18 cellular contexts compared by ENCODE assay signal in genomic region chrX:13620202-13620601, GRCh38. TPM values are rescaled to one million over a fixed set of nuclear protein-coding genes. Genes with fewer than 3 reads are reported as not detected.
"Had no signal": no experiment of that assay in that cellular context is flagged by ENCODE, and none has a peak within 500 bp of the region (broad histone marks: within the 10 kb centered on the region; RNA-seq: fewer than 3 reads in every experiment).

No MANE protein-coding gene starts in this region.

- FAIRE-seq: small intestine, TTC549 had no signal

- ATAC-seq: activated CD8-positive, alpha-beta memory T cell treated with anti-CD3 and anti-CD28 coated beads, Interleukin-2, amount 10 ng/mL, durations not matched to agents 7 days and 5 days; activated naive CD4-positive, alpha-beta T cell treated with anti-CD3 and anti-CD28 coated beads, Interleukin-2, amount 50 U/mL, for 72 hours; mucosa of descending colon; naive thymus-derived CD8-positive, alpha-beta T cell; stimulated activated memory B cell treated with anti-CD40 and anti-IgM and Interleukin-4, amounts not matched to agents 10 μg/mL and 1 μg/mL and 100 μg/mL, for 72 hours had no signal

- H3K4me3 ChIP-seq: mucosa of descending colon, right atrium auricular region had no signal

- H3K27me3 ChIP-seq: brain microvascular endothelial cell had no signal

- H3K9me3 ChIP-seq: mucosa of descending colon had no signal

- H3K36me3 ChIP-seq: brain microvascular endothelial cell, right atrium auricular region had no signal

- DNase-seq: activated CD4-positive, alpha-beta T cell treated with anti-CD3 and anti-CD28 coated beads, Interleukin-2, amount 50 U/mL, for 48 hours; activated CD4-positive, CD25-positive, alpha-beta regulatory T cell treated with anti-CD3 and anti-CD28 coated beads, Interleukin-2, amount 50 U/mL, for 72 hours; activated CD8-positive, alpha-beta memory T cell treated with anti-CD3 and anti-CD28 coated beads, Interleukin-2, amount 10 ng/mL, durations not matched to agents 7 days and 5 days; activated effector memory CD4-positive, alpha-beta T cell treated with anti-CD3 and anti-CD28 coated beads, Interleukin-2, amount 50 U/mL, for 16 hours; activated T-cell treated with anti-CD3 and anti-CD28 coated beads, Interleukin-2, amount 50 U/mL, for 24 hours; brain microvascular endothelial cell; cerebellar nuclear complex; dermis blood vessel endothelial cell; mammary epithelial cell; mucosa of descending colon; naive thymus-derived CD8-positive, alpha-beta T cell; small intestine; trophoblast cell had no signal

- H3K4me1 ChIP-seq: right atrium auricular region had no signal

- H3K27ac ChIP-seq: brain microvascular endothelial cell, right atrium auricular region had no signal

RNA-seq across cellular contexts. Expression of gene EGFL6, which starts 50.8 kb away (rescaled TPM):
- total RNA-seq: dermis blood vessel endothelial cell; epithelial cell of proximal tubule; naive thymus-derived CD8-positive, alpha-beta T cell; right atrium auricular region had no signal
- polyA plus RNA-seq: naive thymus-derived CD8-positive, alpha-beta T cell had no signal
